ENCODE assay signal across 9 cellular contexts in genomic region chr4:104064650-104065577, GRCh38.
DNase-seq lines count a peak whose midpoint lies in the region; ATAC-seq and TF ChIP-seq lines count a peak whose summit lies in the region.
"Had no signal": no experiment of that assay in that cellular context is flagged by ENCODE, and none has a peak within 500 bp of the region (broad histone marks: within the 10 kb centered on the region; RNA-seq: fewer than 3 reads in every experiment).

No MANE protein-coding gene starts in this region.

- ATAC-seq in GM19455 (IDR thresholded peaks at IDR 0.05; ENCODE audit: unreplicated experiment): peak; percentile 89
- ATAC-seq in HG03565 (IDR thresholded peaks at IDR 0.05; ENCODE audit: unreplicated experiment): peak; percentile 78
- ATAC-seq in lung (ENCODE audit: insufficient read depth, low FRiP score): no peak

- H3K4me1 ChIP-seq in lung (ENCODE audit: control insufficient read depth in 2 of 2, insufficient read depth in 2 of 2, low read length in 2 of 2): no peaks in the 10 kb centered on the region
- H3K4me1 ChIP-seq: SJSA1 had no signal

- no peaks in the 10 kb centered on the region for H3K9me3 Mint-ChIP-seq in activated T-helper 2 cell treated with anti-CD3 and anti-CD28 coated beads, Interferon-gamma antibody, Interleukin-2, Interleukin-4, amounts not matched to agents 10 μg/mL and 5 μg/mL and 100 μg/mL, durations not matched to agents 14 hours and 24 hours and 36 hours

- H3K36me3 ChIP-seq in lung (ENCODE audit: control insufficient read depth in 2 of 2, insufficient read depth in 2 of 2, low read length in 2 of 2): no peaks in the 10 kb centered on the region
- H3K36me3 ChIP-seq: SJSA1 had no signal

- H3K4me1 Mint-ChIP-seq in activated T-helper 2 cell treated with anti-CD3 and anti-CD28 coated beads, Interferon-gamma antibody, Interleukin-2, Interleukin-4, amounts not matched to agents 10 μg/mL and 5 μg/mL and 100 μg/mL, durations not matched to agents 14 hours and 24 hours and 36 hours (ENCODE audit: low read depth): no peaks in the 10 kb centered on the region

- H3K4me3 Mint-ChIP-seq in activated T-helper 2 cell treated with anti-CD3 and anti-CD28 coated beads, Interferon-gamma antibody, Interleukin-2, Interleukin-4, amounts not matched to agents 10 μg/mL and 5 μg/mL and 100 μg/mL, durations not matched to agents 14 hours and 24 hours and 36 hours (ENCODE audit: low read depth): no peak overlapping the region

- no peak overlapping the region for H3K27ac ChIP-seq in lung (ENCODE audit: low read depth in 1 of 2, low read length in 1 of 2)
- H3K27ac ChIP-seq: SJSA1 had no signal

- H3K36me3 Mint-ChIP-seq in activated T-helper 2 cell treated with anti-CD3 and anti-CD28 coated beads, Interferon-gamma antibody, Interleukin-2, Interleukin-4, amounts not matched to agents 10 μg/mL and 5 μg/mL and 100 μg/mL, durations not matched to agents 14 hours and 24 hours and 36 hours (ENCODE audit: low read depth): no peaks in the 10 kb centered on the region

- WGBS in lung, 2 donors: 32 to 38% methylated on average over 8 of the region's 8 CpGs

- no peaks in the 10 kb centered on the region for H3K9me3 ChIP-seq in lung (ENCODE audit: control insufficient read depth in 2 of 2, insufficient read depth in 1 of 2, low read length in 1 of 2)
- H3K9me3 ChIP-seq: SJSA1 had no signal

- H3K27ac Mint-ChIP-seq in activated T-helper 2 cell treated with anti-CD3 and anti-CD28 coated beads, Interferon-gamma antibody, Interleukin-2, Interleukin-4, amounts not matched to agents 10 μg/mL and 5 μg/mL and 100 μg/mL, durations not matched to agents 14 hours and 24 hours and 36 hours: no peak overlapping the region

- DNase-seq in ELF-1 (ENCODE audit: low read depth, low spot score) (peak; percentile 7), NCI-H82 treated with DMSO at 0.1 percent for 48 hours (lab: John Stamatoyannopoulos, UW; ENCODE audit: unreplicated experiment) (peak; percentile 32), cerebellum (ENCODE audit: low spot score) (peak; percentile 0), lung (ENCODE audit: low spot score) (peak; percentile 30), T-helper 9 cell (no peak)
- DNase-seq in activated T-helper 2 cell treated with anti-CD3 and anti-CD28 coated beads, Interferon-gamma antibody, Interleukin-2, Interleukin-4, amounts not matched to agents 10 μg/mL and 5 μg/mL and 100 μg/mL, durations not matched to agents 14 hours and 24 hours and 36 hours (ENCODE audit: low spot score): no peak

- no peaks in the 10 kb centered on the region for H3K27me3 ChIP-seq in lung (ENCODE audit: control insufficient read depth, insufficient read depth)
- H3K27me3 ChIP-seq: SJSA1 had no signal

- intact Hi-C loops in activated T-helper 2 cell treated with anti-CD3 and anti-CD28 coated beads, Interferon-gamma antibody, Interleukin-2, Interleukin-4, amounts not matched to agents 10 μg/mL and 5 μg/mL and 100 μg/mL, durations not matched to agents 14 hours and 24 hours and 36 hours (cut with micrococcal nuclease): loop anchor here (5.0 kb wide), 1 partner anchor 797 kb away; no protein-coding TSS in a partner anchor

- no peaks in the 10 kb centered on the region for H3K27me3 Mint-ChIP-seq in activated T-helper 2 cell treated with anti-CD3 and anti-CD28 coated beads, Interferon-gamma antibody, Interleukin-2, Interleukin-4, amounts not matched to agents 10 μg/mL and 5 μg/mL and 100 μg/mL, durations not matched to agents 14 hours and 24 hours and 36 hours (ENCODE audit: low read depth)

- H3K4me3 ChIP-seq in lung: no peak overlapping the region
- H3K4me3 ChIP-seq: SJSA1 had no signal

- TF ChIP-seq CTCF in lung (IDR thresholded peaks at IDR 0.05; ENCODE audit: control extremely low read depth, extremely low read depth): no peak

Comparison
In these comparisons a context has a peak if more than half of its experiments do, and no peak if none do; other contexts are left out.
1. DNase-seq: peak in ELF-1 (single experiment), NCI-H82 treated with DMSO at 0.1 percent for 48 hours (single experiment), cerebellum (single experiment) and lung (single experiment); none in T-helper 9 cell (single experiment) and activated T-helper 2 cell treated with anti-CD3 and anti-CD28 coated beads, Interferon-gamma antibody, Interleukin-2, Interleukin-4, amounts not matched to agents 10 μg/mL and 5 μg/mL and 100 μg/mL, durations not matched to agents 14 hours and 24 hours and 36 hours (single experiment).